ENCODE assay signal across 8 cellular contexts in the genomic region with DNA sequence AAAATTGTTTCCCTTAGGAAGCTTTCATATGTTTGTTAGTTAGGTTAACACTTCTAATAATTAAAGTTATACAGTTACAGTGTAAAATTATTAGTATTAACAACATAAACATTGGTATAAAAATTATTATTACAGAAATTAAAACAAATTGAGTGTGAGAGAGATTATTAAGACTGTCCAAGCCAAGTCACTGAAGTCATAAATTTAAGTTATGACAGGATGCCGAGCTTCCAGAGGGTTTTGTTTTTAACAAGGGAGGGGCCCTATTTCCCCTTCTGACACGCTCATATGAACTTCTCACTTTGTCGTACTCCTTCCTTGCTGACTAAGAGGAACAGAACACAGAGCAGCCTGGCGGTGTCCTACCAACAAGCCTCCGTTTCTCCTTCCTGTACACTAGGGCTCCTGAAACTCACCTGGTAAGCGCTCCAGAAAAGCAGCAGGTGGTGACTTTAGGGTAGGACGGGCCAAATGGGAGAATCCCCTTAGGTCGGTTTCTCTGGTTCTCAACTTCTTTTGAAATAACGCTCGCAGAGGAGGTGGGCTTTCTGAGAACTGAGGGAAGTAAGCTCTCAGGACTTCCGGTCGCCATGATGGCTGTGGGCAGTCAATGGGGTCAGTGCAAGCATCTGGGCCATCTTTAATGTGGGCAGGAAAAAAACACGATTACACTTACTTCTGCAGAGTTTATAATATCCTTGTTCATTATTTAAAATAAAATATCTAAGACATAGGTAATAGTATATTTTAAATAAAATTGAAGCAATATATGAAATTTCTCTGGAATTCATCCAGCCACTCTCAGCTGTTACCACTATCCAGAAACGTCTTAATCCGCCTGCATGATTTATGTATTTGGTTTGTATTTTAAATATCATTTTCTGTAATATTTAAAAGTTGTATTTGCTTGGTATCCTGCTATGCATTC. TPM values are rescaled to one million over a fixed set of nuclear protein-coding genes. Genes with fewer than 3 reads are reported as not detected.
DNase-seq lines count a peak whose midpoint lies in the region; ATAC-seq and TF ChIP-seq lines count a peak whose summit lies in the region.

A gene with protein sequence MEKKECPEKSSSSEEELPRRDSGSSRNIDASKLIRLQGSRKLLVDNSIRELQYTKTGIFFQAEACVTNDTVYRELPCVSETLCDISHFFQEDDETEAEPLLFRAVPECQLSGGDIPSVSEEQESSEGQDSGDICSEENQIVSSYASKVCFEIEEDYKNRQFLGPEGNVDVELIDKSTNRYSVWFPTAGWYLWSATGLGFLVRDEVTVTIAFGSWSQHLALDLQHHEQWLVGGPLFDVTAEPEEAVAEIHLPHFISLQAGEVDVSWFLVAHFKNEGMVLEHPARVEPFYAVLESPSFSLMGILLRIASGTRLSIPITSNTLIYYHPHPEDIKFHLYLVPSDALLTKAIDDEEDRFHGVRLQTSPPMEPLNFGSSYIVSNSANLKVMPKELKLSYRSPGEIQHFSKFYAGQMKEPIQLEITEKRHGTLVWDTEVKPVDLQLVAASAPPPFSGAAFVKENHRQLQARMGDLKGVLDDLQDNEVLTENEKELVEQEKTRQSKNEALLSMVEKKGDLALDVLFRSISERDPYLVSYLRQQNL (minus strand): TSS at position 537 of the 928 bp plus-strand sequence. CDS start 14,892 bp downstream, outside the sequence.

- H3K9me3 Mint-ChIP-seq in T-helper 1 cell treated with Interleukin-12 subunit alpha and Interleukin-12 subunit beta and Interleukin-4 antibody, amounts not matched to agents 30 μg/mL and 1 μg/mL, for 36 hours = no peaks in the 10 kb centered on the region

- H3K27me3 ChIP-seq in left ventricle myocardium inferior (ENCODE audit: low read depth) (no peaks in the 10 kb centered on the region), upper lobe of left lung (no peaks in the 10 kb centered on the region)

- peak within 1 kb of the TSS; percentile 71 for H3K4me3 ChIP-seq in GM08714 (ENCODE audit: low read length)
- H3K4me3 ChIP-seq in left ventricle myocardium inferior = peak within 1 kb of the TSS; percentile 74
- peak within 1 kb of the TSS; percentile 34 to 71 (median 52) for H3K4me3 ChIP-seq in upper lobe of left lung

- intact Hi-C loops in left ventricle myocardium inferior (cut with micrococcal nuclease) (no loop called here), posterior vena cava (cut with DNase I) (no loop called here)

- H3K4me1 ChIP-seq in left ventricle myocardium inferior (peaks cover 54% of the 10 kb centered on the region), upper lobe of left lung (peaks cover 32 to 46% (median 45%) of the 10 kb centered on the region in 4 donors)

- H3K27me3 Mint-ChIP-seq in T-helper 1 cell treated with Interleukin-12 subunit alpha and Interleukin-12 subunit beta and Interleukin-4 antibody, amounts not matched to agents 30 μg/mL and 1 μg/mL, for 36 hours (ENCODE audit: low read depth) = no peaks in the 10 kb centered on the region

- TF ChIP-seq EP300 in upper lobe of left lung (IDR thresholded peaks at IDR 0.05) = no peak

- H3K36me3 Mint-ChIP-seq in T-helper 1 cell treated with Interleukin-12 subunit alpha and Interleukin-12 subunit beta and Interleukin-4 antibody, amounts not matched to agents 30 μg/mL and 1 μg/mL, for 36 hours (ENCODE audit: low read depth) = peaks cover 22% of the 10 kb centered on the region

- H3K4me1 Mint-ChIP-seq in T-helper 1 cell treated with Interleukin-12 subunit alpha and Interleukin-12 subunit beta and Interleukin-4 antibody, amounts not matched to agents 30 μg/mL and 1 μg/mL, for 36 hours (ENCODE audit: low read depth) = peaks cover 59% of the 10 kb centered on the region

- peak in 3 of 4 donors; percentile 49 to 77 (median 58) for TF ChIP-seq POLR2A in upper lobe of left lung (IDR thresholded peaks at IDR 0.05)

- H3K9me3 ChIP-seq in left ventricle myocardium inferior (replicated peaks) (no peaks in the 10 kb centered on the region), upper lobe of left lung (no peaks in the 10 kb centered on the region)

- TF ChIP-seq CTCF in left ventricle myocardium inferior (IDR thresholded peaks at IDR 0.05; ENCODE audit: borderline replicate concordance) = no peak
- peak in 3 of 6 experiments; percentile 14 to 38 (median 25) for TF ChIP-seq CTCF in upper lobe of left lung (IDR thresholded peaks at IDR 0.05)

- ATAC-seq in HG02678 (IDR thresholded peaks at IDR 0.05; ENCODE audit: unreplicated experiment) = peak; percentile 66
- ATAC-seq in upper lobe of left lung (ENCODE audit: low FRiP score in 2 of 2) = peak; percentile 96

- H3K27ac ChIP-seq in left ventricle myocardium inferior (replicated peaks) = peak within 1 kb of the TSS; percentile 95
- peak within 1 kb of the TSS; percentile 87 to 98 (median 94) for H3K27ac ChIP-seq in upper lobe of left lung

- no peaks in the 10 kb centered on the region for H3K36me3 ChIP-seq in left ventricle myocardium inferior
- H3K36me3 ChIP-seq in upper lobe of left lung = no peaks in the 10 kb centered on the region

- peak within 1 kb of the TSS; percentile 94 for H3K4me3 Mint-ChIP-seq in T-helper 1 cell treated with Interleukin-12 subunit alpha and Interleukin-12 subunit beta and Interleukin-4 antibody, amounts not matched to agents 30 μg/mL and 1 μg/mL, for 36 hours

- 8 to 10% methylated on average over 14 to 15 of the region's 15 CpGs for WGBS in upper lobe of left lung, 2 donors

- H3K27ac Mint-ChIP-seq in T-helper 1 cell treated with Interleukin-12 subunit alpha and Interleukin-12 subunit beta and Interleukin-4 antibody, amounts not matched to agents 30 μg/mL and 1 μg/mL, for 36 hours = peak within 1 kb of the TSS; percentile 99

- DNase-seq in NCI-H146 treated with DMSO at 0.1 percent for 48 hours (lab: John Stamatoyannopoulos, UW; ENCODE audit: unreplicated experiment) (peak; percentile 96), amygdala (lab: John Stamatoyannopoulos, UW) (peak in 55 of 56 donors; percentile 20 to 87 (median 64)), left ventricle myocardium inferior (peak; percentile 80), posterior vena cava (ENCODE audit: low spot score) (peak; percentile 89), upper lobe of left lung (peak in 1 of 2 donors; percentile 92)

RNA-seq across cellular contexts. Expression of the gene that starts here (rescaled TPM):
- 33.3 TPM for total RNA-seq in left ventricle myocardium inferior
- total RNA-seq in posterior vena cava = 10 to 100 TPM; 44.0 to 54.2 TPM
- total RNA-seq in upper lobe of left lung = 100 to 1,000 TPM in 1 of 6 donors, 10 to 100 TPM in 5; 35.1 to 138 (median 77.8) TPM
